ENCODE assay signal across 8 cellular contexts in the genomic region with DNA sequence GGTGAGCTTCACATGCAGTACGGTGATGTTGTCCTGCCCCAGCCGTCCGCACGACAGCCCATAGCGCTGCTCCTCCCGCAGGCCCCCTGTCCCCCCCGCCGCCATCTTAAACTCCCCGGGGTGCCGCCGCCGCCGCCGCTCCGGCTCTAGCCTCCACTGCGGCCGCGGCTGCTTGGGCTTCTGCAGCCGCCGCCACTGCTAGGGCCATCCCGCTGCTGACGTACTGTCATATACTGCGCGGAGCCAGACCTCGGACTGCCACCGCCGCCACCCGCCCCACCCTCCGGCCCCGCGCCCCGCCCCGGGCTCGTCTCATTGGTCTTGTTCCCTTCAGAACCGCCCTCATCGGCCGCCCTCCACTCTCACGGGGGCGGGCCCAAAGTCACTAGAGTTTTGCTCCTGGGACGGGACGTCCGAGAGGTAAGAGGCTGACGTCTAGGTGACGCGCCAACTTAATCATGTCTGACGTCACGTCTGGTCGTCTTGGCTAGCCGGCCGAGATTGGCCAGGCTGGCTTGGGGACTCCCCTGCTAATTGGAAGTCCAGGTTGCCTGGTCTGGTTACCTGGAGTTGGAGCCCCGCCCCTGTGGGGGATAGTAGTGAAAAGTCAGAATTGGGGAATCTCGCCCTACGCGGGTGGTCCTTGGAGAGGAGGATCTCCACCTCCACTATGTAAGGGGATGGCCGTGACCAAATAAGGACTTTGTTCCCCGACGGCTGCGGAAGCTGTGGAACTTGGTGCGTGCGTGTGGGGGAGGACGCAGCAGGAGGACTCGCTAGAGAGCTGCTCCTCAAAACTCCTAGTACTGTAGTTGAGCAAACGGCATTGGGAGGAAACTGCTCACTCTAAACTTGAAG. TPM values are rescaled to one million over a fixed set of nuclear protein-coding genes. Genes with fewer than 3 reads are reported as not detected.
DNase-seq lines count a peak whose midpoint lies in the region; ATAC-seq and TF ChIP-seq lines count a peak whose summit lies in the region.

A gene (minus strand): TSS at position 235 of the 858 bp plus-strand sequence. CDS start 130 bp downstream, at position 105.

- H3K9me3 ChIP-seq in ES-I3 (ENCODE audit: control insufficient read depth, insufficient read depth, low read length): no peaks in the 10 kb centered on the region
- H3K9me3 ChIP-seq in stomach: no peaks in the 10 kb centered on the region

- TF ChIP-seq POLR2A in stomach (IDR thresholded peaks at IDR 0.05): peak in 3 of 4 donors; percentile 51 to 89 (median 85)

- peaks cover 24% of the 10 kb centered on the region for H3K27me3 Mint-ChIP-seq in neural crest cell (ENCODE audit: low read depth)

- H3K4me1 ChIP-seq in ES-I3 (ENCODE audit: insufficient read depth, low read length): peaks cover 26% of the 10 kb centered on the region
- H3K4me1 ChIP-seq in foreskin keratinocyte: peaks cover 32% of the 10 kb centered on the region
- peaks cover 11 to 56% (median 36%) of the 10 kb centered on the region in 4 donors for H3K4me1 ChIP-seq in stomach

- no peaks in the 10 kb centered on the region for H3K36me3 Mint-ChIP-seq in neural crest cell (ENCODE audit: low read depth)

- H3K36me3 ChIP-seq in ES-I3 (ENCODE audit: insufficient read depth, low read length) (no peaks in the 10 kb centered on the region), stomach (no peaks in the 10 kb centered on the region)

- H3K4me1 Mint-ChIP-seq in neural crest cell: peaks cover 43% of the 10 kb centered on the region

- in situ Hi-C loops in SK-MEL-5 (cut with HindIII; ENCODE audit: low pct_unique_long_range_greater_than_20kb, low sequenced_read_pairs): no loop called here

- intact Hi-C loops in stomach (cut with DNase I; ENCODE audit: low total_unique reads): no loop called here

- no peaks in the 10 kb centered on the region for H3K9me3 Mint-ChIP-seq in neural crest cell

- peak; percentile 100 for TF ChIP-seq EP300 in stomach (IDR thresholded peaks at IDR 0.05)

- peak within 1 kb of the TSS; percentile 78 to 91 (median 86) for H3K4me3 ChIP-seq in stomach

- H3K9ac ChIP-seq in ES-I3 (ENCODE audit: low read depth, low read length): peak within 1 kb of the TSS; percentile 90

- 0 to 1% (median 1%) methylated on average over 20 to 63 of the region's 63 CpGs for WGBS in stomach, 5 donors

- DNase-seq in H4 (ENCODE audit: low spot score) (peak; percentile 98), LoVo (ENCODE audit: low spot score) (peak; percentile 98), SK-MEL-5 (ENCODE audit: low read depth, low spot score) (peak; percentile 97), foreskin keratinocyte (peak; percentile 98 to 99), neural crest cell (ENCODE audit: low read depth, low spot score) (peak; percentile 80), stomach (peak; percentile 100)
- DNase-seq in activated naive CD4-positive, alpha-beta T cell treated with Interleukin-2 at 50 U/mL for 16 hours: peak; percentile 98

- TF ChIP-seq CTCF in foreskin keratinocyte (conservative IDR thresholded peaks at IDR 0.05) (no peak), neural crest cell (conservative IDR thresholded peaks at IDR 0.05) (no peak), stomach (IDR thresholded peaks at IDR 0.05) (no peak)

- H3K27me3 ChIP-seq in foreskin keratinocyte (no peaks in the 10 kb centered on the region), stomach (no peaks in the 10 kb centered on the region)

- ATAC-seq in foreskin keratinocyte: peak; percentile 90

- H3K4me3 Mint-ChIP-seq in neural crest cell: peak within 1 kb of the TSS; percentile 93

- H3K27ac Mint-ChIP-seq in neural crest cell (ENCODE audit: unreplicated experiment): peak within 1 kb of the TSS; percentile 81

- H3K27ac ChIP-seq in foreskin keratinocyte: peak within 1 kb of the TSS; percentile 94
- H3K27ac ChIP-seq in stomach: peak within 1 kb of the TSS; percentile 99 to 100 (median 99)

RNA-seq across cellular contexts. Expression of the gene that starts here (rescaled TPM):
- 11.2 and 15.2 TPM in 2 replicates for total RNA-seq in H4 (2014; rRNA removed; shearing (Covaris generic))
- total RNA-seq in SK-MEL-5 (2014; rRNA removed; shearing (Covaris generic)): 9.6 and 11.2 TPM in 2 replicates
- polyA plus RNA-seq in SK-MEL-5 (2015; cell fraction: cytosol; rRNA removed): 6.9 and 8.1 TPM in 2 replicates
- polyA plus RNA-seq in SK-MEL-5 (2015; cell fraction: nucleus; rRNA removed): 6.8 and 7.5 TPM in 2 replicates
- total RNA-seq in foreskin keratinocyte (84.5 and 88.6 TPM in 2 replicates), neural crest cell (4.4 and 4.6 TPM in 2 replicates), stomach (100 to 1,000 TPM in 4 of 5 donors, 10 to 100 TPM in 1; 26.8 to 279 (median 178) TPM)
- polyA plus RNA-seq in foreskin keratinocyte (22.1 and 27.2 TPM in 2 replicates), stomach (10 to 100 TPM; 24.7 to 46.7 (median 45.3) TPM)

Comparison
In these comparisons a context has a peak if more than half of its experiments do, and no peak if none do; other contexts are left out.
1. Peak in every context shown above with its lines: DNase-seq, ATAC-seq, H3K4me3 ChIP-seq and H3K27ac ChIP-seq.